1 cellular context compared by ENCODE assay signal in genomic region chr7:138460176-138460648, GRCh38.
TF ChIP-seq lines count a peak whose summit lies in the region.

Gene TRIM24, plus strand, starts transcription at chr7:138460259. Its CDS starts 290 bp downstream, at chr7:138460549.

TF ChIP-seq in SK-N-SH, 30 proteins besides CTCF, POLR2A, EP300 and RAD21 (continued from another document):
- TF ChIP-seq IRF3 (IDR thresholded peaks at IDR 0.05; ENCODE audit: low read depth, low read length) = no peak
- TF ChIP-seq GABPA (IDR thresholded peaks at IDR 0.05; ENCODE audit: low read depth) = peak; percentile 57; the same call in 1 of the 2 replicates
- TF ChIP-seq POLR2AphosphoS5 (IDR thresholded peaks at IDR 0.05; ENCODE audit: low read depth, low read length) = peak; percentile 89
- TF ChIP-seq SIN3A (IDR thresholded peaks at IDR 0.05; ENCODE audit: borderline replicate concordance, low read depth, low read length) = peak; percentile 95; the same call in 1 of the 2 replicates
- TF ChIP-seq EZH2phosphoT487 (IDR thresholded peaks at IDR 0.05; ENCODE audit: borderline replicate concordance, low read depth) = no peak
- no peak for TF ChIP-seq REST (IDR thresholded peaks at IDR 0.05; ENCODE audit: low read depth, low read length)
- peak; percentile 23; the same call in 1 of the 2 replicates for TF ChIP-seq TCF12 (IDR thresholded peaks at IDR 0.05)
- 0 out of 2 replicates have a peak, but pooled peaks have one; percentile 77 for TF ChIP-seq MAX (IDR thresholded peaks at IDR 0.05; ENCODE audit: low read depth)
- TF ChIP-seq NRF1 (IDR thresholded peaks at IDR 0.05; ENCODE audit: low read depth, low read length) = no peak
- TF ChIP-seq FOSL2 (IDR thresholded peaks at IDR 0.05; ENCODE audit: borderline replicate concordance, low read depth) = no peak
- TF ChIP-seq RCOR1 (IDR thresholded peaks at IDR 0.05; ENCODE audit: low read length) = no peak
- peak; percentile 30 for TF ChIP-seq ELF1 (IDR thresholded peaks at IDR 0.05)
- TF ChIP-seq TEAD4 (IDR thresholded peaks at IDR 0.05; ENCODE audit: borderline replicate concordance, insufficient read depth) = no peak
- TF ChIP-seq YY1 (IDR thresholded peaks at IDR 0.05; ENCODE audit: low read depth) = peak; percentile 70
